12 cellular contexts compared by ENCODE assay signal in the genomic region with DNA sequence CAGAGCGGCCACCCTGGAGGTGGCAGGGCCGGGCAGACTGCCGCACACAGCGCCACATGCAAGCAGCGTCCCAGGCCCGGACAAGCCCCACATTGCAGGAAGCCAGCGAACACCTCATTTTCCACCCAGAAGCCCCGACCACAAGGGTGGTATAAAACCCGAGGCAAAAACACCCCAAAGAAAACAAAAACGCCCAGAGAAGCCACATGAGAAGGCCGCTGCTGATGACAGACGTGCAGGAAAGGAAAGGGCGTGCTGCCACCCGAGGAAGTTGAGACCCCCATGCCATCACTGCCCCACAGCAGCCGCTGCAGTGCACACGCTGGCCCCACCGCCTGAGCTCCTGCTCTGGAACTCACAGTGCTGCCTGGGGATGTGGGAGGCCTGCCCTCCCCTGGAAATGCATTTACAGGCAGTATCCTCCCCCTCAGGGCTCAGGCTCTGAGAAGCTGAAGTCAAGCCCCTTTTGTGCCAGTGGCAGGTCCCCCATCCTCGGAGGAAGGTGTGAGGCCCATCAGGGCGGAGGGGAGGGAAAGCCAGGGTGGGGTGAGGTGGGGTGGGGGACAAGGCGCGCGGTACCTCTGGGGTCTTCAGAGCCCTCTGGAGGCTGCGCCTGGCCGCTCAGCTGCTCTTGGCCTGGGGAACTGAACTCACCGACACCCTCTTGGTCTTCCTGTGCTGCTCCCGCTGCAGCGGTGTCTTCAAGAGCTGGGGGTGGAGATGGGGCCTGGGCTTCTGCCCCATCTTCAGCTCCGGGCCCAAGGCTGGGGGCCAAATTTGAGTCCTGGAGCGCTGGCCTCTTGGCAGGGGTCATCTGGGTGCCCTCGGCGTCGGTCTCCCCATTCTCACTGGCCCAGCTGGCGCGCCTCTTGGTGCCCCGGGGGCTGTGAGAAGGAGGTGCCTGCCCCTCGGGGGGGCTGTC.
A peak's percentile ranks its signal among the peaks of the same experiment; 100 is the strongest.
DNase-seq lines count a peak whose midpoint lies in the region; ATAC-seq, FAIRE-seq and TF ChIP-seq lines count a peak whose summit lies in the region.
"Had no signal": no experiment of that assay in that cellular context is flagged by ENCODE, and none has a peak within 500 bp of the region (broad histone marks: within the 10 kb centered on the region; RNA-seq: fewer than 3 reads in every experiment).

No MANE protein-coding gene starts in this region.

- peak; percentile 65 for ATAC-seq in activated T-helper 17 cell treated with anti-CD3 and anti-CD28 coated beads, Interleukin-2, amount 50 U/mL, for 72 hours (replicated peaks)
- ATAC-seq in stimulated activated effector memory CD8-positive, alpha-beta T cell treated with anti-CD3 and anti-CD28 coated beads, Interleukin-12 subunit alpha, Interleukin-12 subunit beta, amount 100 ng/mL, for 72 hours, result peak; percentile 70
- no peak for ATAC-seq in SK-N-SH treated with all-trans-retinoic acid at 6 μM for 48 hours
- no peak for ATAC-seq in GM21619 (IDR thresholded peaks at IDR 0.05; ENCODE audit: unreplicated experiment)

- H3K9me3 ChIP-seq in kidney (ENCODE audit: control insufficient read depth in 1 of 2, low read length in 2 of 2), result no peaks in the 10 kb centered on the region
- no peaks in the 10 kb centered on the region for H3K9me3 ChIP-seq in WERI-Rb-1 (ENCODE audit: severe bottlenecking)
- H3K9me3 ChIP-seq: SK-N-SH had no signal

- no peak for TF ChIP-seq POLR2A in GM12892 (IDR thresholded peaks at IDR 0.05; ENCODE audit: low read depth, low read length)

- H3K4me1 ChIP-seq in kidney (ENCODE audit: control insufficient read depth in 1 of 2, insufficient read depth in 1 of 2, low read depth in 1 of 2, low read length in 2 of 2), result peaks cover 9 to 10% of the 10 kb centered on the region in 2 donors

- H3K9me3 Mint-ChIP-seq in activated CD4-positive, alpha-beta T cell treated with anti-CD3 and anti-CD28 coated beads, Interleukin-2, amount 10 ng/mL, durations not matched to agents 24 days and 14 days, result no peaks in the 10 kb centered on the region
- H3K9me3 Mint-ChIP-seq in activated T-helper 17 cell treated with anti-CD3 and anti-CD28 coated beads, Interleukin-2, amount 50 U/mL, for 72 hours, result no peaks in the 10 kb centered on the region
- H3K9me3 Mint-ChIP-seq in stimulated activated effector memory CD8-positive, alpha-beta T cell treated with anti-CD3 and anti-CD28 coated beads, Interleukin-12 subunit alpha, Interleukin-12 subunit beta, amount 100 ng/mL, for 72 hours, result no peaks in the 10 kb centered on the region
- H3K9me3 Mint-ChIP-seq: GM23338 had no signal

- DNase-seq in activated CD4-positive, alpha-beta T cell treated with anti-CD3 and anti-CD28 coated beads, Interleukin-2, amount 10 ng/mL, durations not matched to agents 24 days and 14 days, result peak; percentile 74
- DNase-seq in kidney, result peak; percentile 74
- DNase-seq in stimulated activated effector memory CD8-positive, alpha-beta T cell treated with anti-CD3 and anti-CD28 coated beads, Interleukin-12 subunit alpha, Interleukin-12 subunit beta, amount 100 ng/mL, for 72 hours (ENCODE audit: low spot score in 2 of 2), result peak in 1 of 2 donors; percentile 74
- no peak for DNase-seq in WERI-Rb-1
- DNase-seq in GM12892 (ENCODE audit: insufficient read length), result no peak
- DNase-seq: NCI-H1694, SK-N-SH had no signal

- no peak overlapping the region for H3K9ac ChIP-seq in kidney (ENCODE audit: low read length in 2 of 2)
- H3K9ac ChIP-seq: SK-N-SH had no signal

- H3K36me3 ChIP-seq in kidney (ENCODE audit: control insufficient read depth in 1 of 2, insufficient read depth in 2 of 2, low read length in 2 of 2) (peaks cover 27 to 50% of the 10 kb centered on the region in 2 donors), WERI-Rb-1 (peaks cover 91% of the 10 kb centered on the region)

- peaks cover 47% of the 10 kb centered on the region for H3K36me3 Mint-ChIP-seq in activated CD4-positive, alpha-beta T cell treated with anti-CD3 and anti-CD28 coated beads, Interleukin-2, amount 10 ng/mL, durations not matched to agents 24 days and 14 days (ENCODE audit: low read depth)
- peaks cover 75% of the 10 kb centered on the region for H3K36me3 Mint-ChIP-seq in activated T-helper 17 cell treated with anti-CD3 and anti-CD28 coated beads, Interleukin-2, amount 50 U/mL, for 72 hours (ENCODE audit: low read depth)
- peaks cover 75% of the 10 kb centered on the region for H3K36me3 Mint-ChIP-seq in stimulated activated effector memory CD8-positive, alpha-beta T cell treated with anti-CD3 and anti-CD28 coated beads, Interleukin-12 subunit alpha, Interleukin-12 subunit beta, amount 100 ng/mL, for 72 hours

- H3K4me3 Mint-ChIP-seq in activated CD4-positive, alpha-beta T cell treated with anti-CD3 and anti-CD28 coated beads, Interleukin-2, amount 10 ng/mL, durations not matched to agents 24 days and 14 days, result peak overlapping the region; percentile 35
- H3K4me3 Mint-ChIP-seq in activated T-helper 17 cell treated with anti-CD3 and anti-CD28 coated beads, Interleukin-2, amount 50 U/mL, for 72 hours, result peak overlapping the region; percentile 76
- peak overlapping the region; percentile 89 for H3K4me3 Mint-ChIP-seq in stimulated activated effector memory CD8-positive, alpha-beta T cell treated with anti-CD3 and anti-CD28 coated beads, Interleukin-12 subunit alpha, Interleukin-12 subunit beta, amount 100 ng/mL, for 72 hours
- H3K4me3 Mint-ChIP-seq: GM23338 had no signal

- H3K27ac ChIP-seq in kidney (ENCODE audit: low read depth in 2 of 2, low read length in 2 of 2) (no peak overlapping the region), WERI-Rb-1 (no peak overlapping the region)

- H3K4me3 ChIP-seq in kidney (ENCODE audit: low read length in 2 of 2) (no peak overlapping the region), WERI-Rb-1 (ENCODE audit: low read depth, low read length) (no peak overlapping the region)
- H3K4me3 ChIP-seq: GM23338 had no signal

- H3K27ac Mint-ChIP-seq in activated CD4-positive, alpha-beta T cell treated with anti-CD3 and anti-CD28 coated beads, Interleukin-2, amount 10 ng/mL, durations not matched to agents 24 days and 14 days, result peak overlapping the region; percentile 66
- H3K27ac Mint-ChIP-seq in activated T-helper 17 cell treated with anti-CD3 and anti-CD28 coated beads, Interleukin-2, amount 50 U/mL, for 72 hours, result peak overlapping the region; percentile 93
- peak overlapping the region; percentile 97 for H3K27ac Mint-ChIP-seq in stimulated activated effector memory CD8-positive, alpha-beta T cell treated with anti-CD3 and anti-CD28 coated beads, Interleukin-12 subunit alpha, Interleukin-12 subunit beta, amount 100 ng/mL, for 72 hours
- H3K27ac Mint-ChIP-seq: GM23338 had no signal

- no peaks in the 10 kb centered on the region for H3K27me3 Mint-ChIP-seq in activated CD4-positive, alpha-beta T cell treated with anti-CD3 and anti-CD28 coated beads, Interleukin-2, amount 10 ng/mL, durations not matched to agents 24 days and 14 days
- no peaks in the 10 kb centered on the region for H3K27me3 Mint-ChIP-seq in activated T-helper 17 cell treated with anti-CD3 and anti-CD28 coated beads, Interleukin-2, amount 50 U/mL, for 72 hours
- H3K27me3 Mint-ChIP-seq: IgD-negative memory B cell had no signal

- no peak for TF ChIP-seq CTCF in kidney (IDR thresholded peaks at IDR 0.05; ENCODE audit: borderline replicate concordance, extremely low read depth, insufficient read depth)
- no peak for TF ChIP-seq CTCF in WERI-Rb-1 (IDR thresholded peaks at IDR 0.05; ENCODE audit: low read depth, low read length)

- H3K27me3 ChIP-seq in WERI-Rb-1 (ENCODE audit: insufficient read depth, low read depth, severe bottlenecking), result no peaks in the 10 kb centered on the region

- FAIRE-seq in kidney (lab: Jason Lieb, UNC) (no peak), GM12892 (lab: Jason Lieb, UNC) (no peak)

- intact Hi-C loops in activated CD4-positive, alpha-beta T cell treated with anti-CD3 and anti-CD28 coated beads, Interleukin-2, amount 10 ng/mL, durations not matched to agents 24 days and 14 days (cut with micrococcal nuclease), result no loop called here
- intact Hi-C loops in kidney (cut with DNase I), result no loop called here

- H3K4me1 Mint-ChIP-seq in activated CD4-positive, alpha-beta T cell treated with anti-CD3 and anti-CD28 coated beads, Interleukin-2, amount 10 ng/mL, durations not matched to agents 24 days and 14 days, result peaks cover 10% of the 10 kb centered on the region
- peaks cover 14% of the 10 kb centered on the region for H3K4me1 Mint-ChIP-seq in activated T-helper 17 cell treated with anti-CD3 and anti-CD28 coated beads, Interleukin-2, amount 50 U/mL, for 72 hours
- peaks cover 63% of the 10 kb centered on the region for H3K4me1 Mint-ChIP-seq in stimulated activated effector memory CD8-positive, alpha-beta T cell treated with anti-CD3 and anti-CD28 coated beads, Interleukin-12 subunit alpha, Interleukin-12 subunit beta, amount 100 ng/mL, for 72 hours
- H3K4me1 Mint-ChIP-seq: GM23338, IgD-negative memory B cell had no signal

TF ChIP-seq in SK-N-SH treated with all-trans-retinoic acid at 6 μM for 48 hours, 23 proteins besides CTCF, POLR2A, EP300 and RAD21 (continues in another document):
- TF ChIP-seq TOX (CRISPR knock-in tag; IDR thresholded peaks at IDR 0.05; ENCODE audit: borderline replicate concordance) (no peak), OSR1 (CRISPR knock-in tag; IDR thresholded peaks at IDR 0.05) (no peak), GLIS3 (CRISPR knock-in tag; IDR thresholded peaks at IDR 0.05) (no peak), ARNTL (CRISPR knock-in tag; IDR thresholded peaks at IDR 0.05; ENCODE audit: borderline replicate concordance, low read depth) (no peak), ISL1 (CRISPR knock-in tag; IDR thresholded peaks at IDR 0.05) (no peak)
- TF ChIP-seq, protein P1, sequence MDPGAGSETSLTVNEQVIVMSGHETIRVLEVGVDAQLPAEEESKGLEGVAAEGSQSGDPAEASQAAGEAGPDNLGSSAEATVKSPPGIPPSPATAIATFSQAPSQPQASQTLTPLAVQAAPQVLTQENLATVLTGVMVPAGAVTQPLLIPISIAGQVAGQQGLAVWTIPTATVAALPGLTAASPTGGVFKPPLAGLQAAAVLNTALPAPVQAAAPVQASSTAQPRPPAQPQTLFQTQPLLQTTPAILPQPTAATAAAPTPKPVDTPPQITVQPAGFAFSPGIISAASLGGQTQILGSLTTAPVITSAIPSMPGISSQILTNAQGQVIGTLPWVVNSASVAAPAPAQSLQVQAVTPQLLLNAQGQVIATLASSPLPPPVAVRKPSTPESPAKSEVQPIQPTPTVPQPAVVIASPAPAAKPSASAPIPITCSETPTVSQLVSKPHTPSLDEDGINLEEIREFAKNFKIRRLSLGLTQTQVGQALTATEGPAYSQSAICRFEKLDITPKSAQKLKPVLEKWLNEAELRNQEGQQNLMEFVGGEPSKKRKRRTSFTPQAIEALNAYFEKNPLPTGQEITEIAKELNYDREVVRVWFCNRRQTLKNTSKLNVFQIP (CRISPR knock-in tag; IDR thresholded peaks at IDR 0.05; ENCODE audit: borderline replicate concordance, low read depth), result no peak

Comparison
In these comparisons a context has a peak if more than half of its experiments do, and no peak if none do; other contexts are left out.
1. DNase-seq: peak in activated CD4-positive, alpha-beta T cell treated with anti-CD3 and anti-CD28 coated beads, Interleukin-2, amount 10 ng/mL, durations not matched to agents 24 days and 14 days (single experiment) and kidney (single experiment); none in WERI-Rb-1 (single experiment) and GM12892 (single experiment).
2. H3K4me3 Mint-ChIP-seq: peak in every context shown above with its lines; median percentile 89 in stimulated activated effector memory CD8-positive, alpha-beta T cell treated with anti-CD3 and anti-CD28 coated beads, Interleukin-12 subunit alpha, Interleukin-12 subunit beta, amount 100 ng/mL, for 72 hours; 76 in activated T-helper 17 cell treated with anti-CD3 and anti-CD28 coated beads, Interleukin-2, amount 50 U/mL, for 72 hours; 35 in activated CD4-positive, alpha-beta T cell treated with anti-CD3 and anti-CD28 coated beads, Interleukin-2, amount 10 ng/mL, durations not matched to agents 24 days and 14 days.
3. ATAC-seq: peak in activated T-helper 17 cell treated with anti-CD3 and anti-CD28 coated beads, Interleukin-2, amount 50 U/mL, for 72 hours (single experiment) and stimulated activated effector memory CD8-positive, alpha-beta T cell treated with anti-CD3 and anti-CD28 coated beads, Interleukin-12 subunit alpha, Interleukin-12 subunit beta, amount 100 ng/mL, for 72 hours (single experiment); none in SK-N-SH treated with all-trans-retinoic acid at 6 μM for 48 hours (single experiment) and GM21619 (single experiment).
4. Peak in every context shown above with its lines, with median percentiles within 50 percentile points of each other: H3K27ac Mint-ChIP-seq.